Comparison of ENCODE assay signal across 8 cellular contexts in the genomic region with DNA sequence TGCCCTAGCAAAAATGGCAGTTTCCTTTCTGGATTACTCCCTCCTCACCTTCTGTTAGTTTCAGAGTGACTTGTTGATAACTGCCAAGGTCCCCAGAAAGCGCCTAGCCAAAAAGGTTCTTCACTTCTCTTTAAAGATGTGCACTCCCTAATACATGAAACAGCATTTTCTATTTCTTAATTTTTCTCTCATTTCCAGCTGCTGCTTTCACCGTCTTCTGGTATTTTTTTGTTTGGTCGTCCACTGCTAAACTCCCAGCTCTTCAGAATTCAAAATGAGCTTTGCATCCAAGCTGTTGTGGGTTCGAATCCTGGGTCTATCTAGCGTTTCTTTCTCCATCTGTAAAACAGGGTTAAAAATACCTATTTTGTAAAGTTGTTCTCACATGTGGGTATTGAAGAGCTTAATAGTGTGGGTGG. TPM values are rescaled to one million over a fixed set of nuclear protein-coding genes. Genes with fewer than 3 reads are reported as not detected.
DNase-seq lines count a peak whose midpoint lies in the region; ATAC-seq, FAIRE-seq and TF ChIP-seq lines count a peak whose summit lies in the region.

No MANE protein-coding gene starts in this region.

- DNase-seq in GM12891 (ENCODE audit: insufficient read length, low spot score) (no peak), WERI-Rb-1 (no peak), fibroblast of villous mesenchyme (ENCODE audit: low read depth) (no peak), skeletal muscle cell (ENCODE audit: low read depth) (no peak), A172 (ENCODE audit: low spot score) (no peak), HPDE6-E6E7 (ENCODE audit: extremely low spot score) (no peak)

- no peak for TF ChIP-seq POLR2A in GM12891 (IDR thresholded peaks at IDR 0.05; ENCODE audit: low read depth, low read length)

- H3K27me3 ChIP-seq in WERI-Rb-1 (ENCODE audit: insufficient read depth, low read depth, severe bottlenecking): no peaks in the 10 kb centered on the region

- ATAC-seq in GM21447 (IDR thresholded peaks at IDR 0.05; ENCODE audit: unreplicated experiment) (no peak), GM21367 (IDR thresholded peaks at IDR 0.05; ENCODE audit: unreplicated experiment) (no peak)

- peak; percentile 13 for FAIRE-seq in GM12891 (lab: Jason Lieb, UNC)

- H3K27ac ChIP-seq in WERI-Rb-1: peak overlapping the region; percentile 94

- H3K4me3 ChIP-seq in WERI-Rb-1 (ENCODE audit: low read depth, low read length) (peak overlapping the region; percentile 88), fibroblast of villous mesenchyme (ENCODE audit: low read depth, low read length) (peak overlapping the region; percentile 91), skeletal muscle cell (ENCODE audit: low read depth, low read length) (peak overlapping the region; percentile 73)

- TF ChIP-seq CTCF in WERI-Rb-1 (IDR thresholded peaks at IDR 0.05; ENCODE audit: low read depth, low read length) (no peak), fibroblast of villous mesenchyme (IDR thresholded peaks at IDR 0.05; ENCODE audit: insufficient read depth, low read depth, low read length) (no peak)

- no peaks in the 10 kb centered on the region; the same call in 1 of the 2 replicates for H3K36me3 ChIP-seq in WERI-Rb-1

- no peaks in the 10 kb centered on the region for H3K9me3 ChIP-seq in WERI-Rb-1 (ENCODE audit: severe bottlenecking)

TF ChIP-seq in GM12891, 5 proteins besides CTCF, POLR2A, EP300 and RAD21:
- TF ChIP-seq SPI1 (IDR thresholded peaks at IDR 0.05; ENCODE audit: low read depth, low read length) (no peak), POU2F2 (IDR thresholded peaks at IDR 0.05; ENCODE audit: low read depth, low read length) (no peak), PAX5 (IDR thresholded peaks at IDR 0.05; ENCODE audit: insufficient read depth, low read length, severe bottlenecking) (no peak), TAF1 (IDR thresholded peaks at IDR 0.05; ENCODE audit: low read depth, low read length) (no peak), POLR2AphosphoS5 (IDR thresholded peaks at IDR 0.05; ENCODE audit: low read depth, low read length) (no peak)

RNA-seq across cellular contexts. Expression of a gene that starts 0.4 kb away (rescaled TPM):
- 11.6 TPM for polyA plus RNA-seq in GM12891 (2012; ENCODE audit: low read depth, missing spikeins)
- total RNA-seq in fibroblast of villous mesenchyme: 6.9 and 10.6 TPM in 2 replicates
- 5.2 and 12.2 TPM in 2 replicates for total RNA-seq in A172 (2014; rRNA removed; shearing (Covaris generic))

RNA-seq across cellular contexts. Expression of a gene that starts 6.4 kb away (rescaled TPM):
- polyA plus RNA-seq in GM12891 (2012; ENCODE audit: low read depth, missing spikeins): 0.27 TPM
- 2.3 and 4.7 TPM in 2 replicates for total RNA-seq in fibroblast of villous mesenchyme
- total RNA-seq in A172 (2014; rRNA removed; shearing (Covaris generic)): 0.55 and 1.1 TPM in 2 replicates
